8 cellular contexts compared by ENCODE assay signal in genomic region chr3:115819785-115820384, GRCh38.
DNase-seq lines count a peak whose midpoint lies in the region; ATAC-seq, FAIRE-seq and TF ChIP-seq lines count a peak whose summit lies in the region.

No MANE protein-coding gene starts in this region.

- intact Hi-C loops in PC-3 (cut with micrococcal nuclease), result loop anchor here (1.0 to 10.0 kb wide), 6 partner anchors 127 to 995 kb away; no protein-coding TSS in a partner anchor
- intact Hi-C loops in activated T-helper 1 cell treated with anti-CD3 and anti-CD28 coated beads, Interleukin-12 subunit alpha, Interleukin-12 subunit beta, Interleukin-2, Interleukin-4 antibody, amounts not matched to agents 30 ng/mL and 10 ng/mL and 1 ng/mL, durations not matched to agents 14 hours and 24 hours and 36 hours (cut with micrococcal nuclease), result loop anchor here (5.0 to 10.0 kb wide), 2 partner anchors 165 to 608 kb away; no protein-coding TSS in a partner anchor

- no peak overlapping the region for H3K9ac ChIP-seq in Karpas-422 (ENCODE audit: low read length)
- no peak overlapping the region for H3K9ac ChIP-seq in PC-3 (ENCODE audit: low read length)

- H3K4me3 Mint-ChIP-seq in GM23338 (no peak overlapping the region), osteocyte (ENCODE audit: unreplicated experiment) (no peak overlapping the region)
- H3K4me3 Mint-ChIP-seq in activated T-helper 1 cell treated with anti-CD3 and anti-CD28 coated beads, Interleukin-12 subunit alpha, Interleukin-12 subunit beta, Interleukin-2, Interleukin-4 antibody, amounts not matched to agents 30 ng/mL and 10 ng/mL and 1 ng/mL, durations not matched to agents 14 hours and 24 hours and 36 hours, result no peak overlapping the region

- peak; percentile 62 for FAIRE-seq in urothelium cell line (lab: Jason Lieb, UNC)

- peak; percentile 100 for TF ChIP-seq CTCF in GM23338 (conservative IDR thresholded peaks at IDR 0.05; ENCODE audit: low read depth in 2 of 2)
- peak; percentile 100 for TF ChIP-seq CTCF in PC-3 (conservative IDR thresholded peaks at IDR 0.05; ENCODE audit: low read depth, low read length)
- TF ChIP-seq CTCF in foreskin fibroblast (IDR thresholded peaks at IDR 0.05; ENCODE audit: low read depth, low read length), result peak; percentile 97
- TF ChIP-seq CTCF in osteocyte (IDR thresholded peaks at IDR 0.05), result peak; percentile 99

- H3K36me3 ChIP-seq in GM23338 (ENCODE audit: insufficient read depth), result no peaks in the 10 kb centered on the region
- H3K36me3 ChIP-seq in Karpas-422 (ENCODE audit: insufficient read depth, low read length), result no peaks in the 10 kb centered on the region
- no peaks in the 10 kb centered on the region for H3K36me3 ChIP-seq in PC-3 (ENCODE audit: low read depth, low read length)

- no peaks in the 10 kb centered on the region for H3K4me1 ChIP-seq in GM23338 (ENCODE audit: insufficient read depth)
- no peaks in the 10 kb centered on the region for H3K4me1 ChIP-seq in Karpas-422 (ENCODE audit: low read length)
- H3K4me1 ChIP-seq in PC-3 (ENCODE audit: insufficient read depth, low read length), result peaks cover 24% of the 10 kb centered on the region

- no peak overlapping the region for H2AFZ ChIP-seq in GM23338
- 0 out of 2 replicates have a peak overlapping the region, but pooled peaks have one; percentile 11 for H2AFZ ChIP-seq in Karpas-422 (ENCODE audit: low read length)
- H2AFZ ChIP-seq in PC-3 (ENCODE audit: low read length), result no peak overlapping the region

- DNase-seq in GM03348 (ENCODE audit: low spot score), result peak; percentile 77
- peak; percentile 89 for DNase-seq in GM23338 (ENCODE audit: low spot score)
- DNase-seq in Karpas-422, result peak; percentile 90
- peak; percentile 93 for DNase-seq in PC-3
- DNase-seq in activated T-helper 1 cell treated with anti-CD3 and anti-CD28 coated beads, Interleukin-12 subunit alpha, Interleukin-12 subunit beta, Interleukin-2, Interleukin-4 antibody, amounts not matched to agents 30 ng/mL and 10 ng/mL and 1 ng/mL, durations not matched to agents 14 hours and 24 hours and 36 hours (ENCODE audit: low spot score), result peak; percentile 42
- peak; percentile 71 to 90 for DNase-seq in foreskin fibroblast
- DNase-seq in osteocyte (ENCODE audit: extremely low spot score, unreplicated experiment), result no peak
- peak; percentile 70 for DNase-seq in urothelium cell line (ENCODE audit: low spot score)

- no peaks in the 10 kb centered on the region for H3K27me3 ChIP-seq in GM23338 (ENCODE audit: insufficient read depth)
- no peaks in the 10 kb centered on the region for H3K27me3 ChIP-seq in Karpas-422 (ENCODE audit: low read length)
- H3K27me3 ChIP-seq in PC-3 (ENCODE audit: low read length), result no peaks in the 10 kb centered on the region

- H3F3A ChIP-seq in GM23338 (replicated peaks; ENCODE audit: low read depth) (no peaks in the 10 kb centered on the region), PC-3 (ENCODE audit: low read length, unreplicated experiment) (no peaks in the 10 kb centered on the region)

- POLR2A ChIA-PET in PC-3 (lab: Charles Lee; ENCODE audit: unreplicated experiment), result no interaction called here

- H3K4me1 Mint-ChIP-seq in GM23338 (peaks cover under 1% of the 10 kb centered on the region; the same call in 1 of the 3 replicates), osteocyte (ENCODE audit: unreplicated experiment) (peaks cover 15% of the 10 kb centered on the region)
- peaks cover 2% of the 10 kb centered on the region for H3K4me1 Mint-ChIP-seq in activated T-helper 1 cell treated with anti-CD3 and anti-CD28 coated beads, Interleukin-12 subunit alpha, Interleukin-12 subunit beta, Interleukin-2, Interleukin-4 antibody, amounts not matched to agents 30 ng/mL and 10 ng/mL and 1 ng/mL, durations not matched to agents 14 hours and 24 hours and 36 hours (ENCODE audit: low read depth)

- H3K4me2 ChIP-seq in GM23338 (no peak overlapping the region), Karpas-422 (ENCODE audit: low read depth, low read length, poor library complexity, severe bottlenecking) (no peak overlapping the region), PC-3 (ENCODE audit: low read length) (no peak overlapping the region)

- H3K27me3 Mint-ChIP-seq in GM23338 (ENCODE audit: insufficient read depth, low read depth, poor library complexity), result peaks cover 6% of the 10 kb centered on the region
- H3K27me3 Mint-ChIP-seq in activated T-helper 1 cell treated with anti-CD3 and anti-CD28 coated beads, Interleukin-12 subunit alpha, Interleukin-12 subunit beta, Interleukin-2, Interleukin-4 antibody, amounts not matched to agents 30 ng/mL and 10 ng/mL and 1 ng/mL, durations not matched to agents 14 hours and 24 hours and 36 hours (ENCODE audit: insufficient read depth), result peaks cover 3% of the 10 kb centered on the region
- H3K27me3 Mint-ChIP-seq in osteocyte (ENCODE audit: unreplicated experiment), result no peaks in the 10 kb centered on the region

- H3K27ac ChIP-seq in GM23338 (ENCODE audit: low read depth) (no peak overlapping the region), Karpas-422 (ENCODE audit: low read length) (no peak overlapping the region), PC-3 (ENCODE audit: low read length) (no peak overlapping the region)

- H3K9me3 ChIP-seq in Karpas-422 (ENCODE audit: low read length) (no peaks in the 10 kb centered on the region), PC-3 (ENCODE audit: low read length) (no peaks in the 10 kb centered on the region)

- H3K27ac Mint-ChIP-seq in GM23338 (no peak overlapping the region), osteocyte (ENCODE audit: unreplicated experiment) (no peak overlapping the region)
- no peak overlapping the region for H3K27ac Mint-ChIP-seq in activated T-helper 1 cell treated with anti-CD3 and anti-CD28 coated beads, Interleukin-12 subunit alpha, Interleukin-12 subunit beta, Interleukin-2, Interleukin-4 antibody, amounts not matched to agents 30 ng/mL and 10 ng/mL and 1 ng/mL, durations not matched to agents 14 hours and 24 hours and 36 hours

- H3K9me3 Mint-ChIP-seq in GM23338 (no peaks in the 10 kb centered on the region), osteocyte (ENCODE audit: unreplicated experiment) (no peaks in the 10 kb centered on the region)
- H3K9me3 Mint-ChIP-seq in activated T-helper 1 cell treated with anti-CD3 and anti-CD28 coated beads, Interleukin-12 subunit alpha, Interleukin-12 subunit beta, Interleukin-2, Interleukin-4 antibody, amounts not matched to agents 30 ng/mL and 10 ng/mL and 1 ng/mL, durations not matched to agents 14 hours and 24 hours and 36 hours, result no peaks in the 10 kb centered on the region

- ATAC-seq in GM23338 (peak; percentile 90), PC-3 (peak; percentile 59)

- no peaks in the 10 kb centered on the region for H3K9me2 ChIP-seq in GM23338 (ENCODE audit: insufficient read depth)
- no peaks in the 10 kb centered on the region for H3K9me2 ChIP-seq in Karpas-422 (replicated peaks; ENCODE audit: insufficient read depth, low read length)
- no peaks in the 10 kb centered on the region for H3K9me2 ChIP-seq in PC-3 (replicated peaks; ENCODE audit: low read length)

- H3K79me2 ChIP-seq in GM23338 (replicated peaks; ENCODE audit: insufficient read depth), result no peaks in the 10 kb centered on the region
- no peaks in the 10 kb centered on the region for H3K79me2 ChIP-seq in Karpas-422 (ENCODE audit: low read length)
- no peaks in the 10 kb centered on the region for H3K79me2 ChIP-seq in PC-3 (ENCODE audit: low read length)

- H3K4me3 ChIP-seq in GM23338 (no peak overlapping the region), Karpas-422 (ENCODE audit: low read length) (no peak overlapping the region), PC-3 (ENCODE audit: low read length) (no peak overlapping the region), foreskin fibroblast (ENCODE audit: low read depth in 1 of 2, low read length in 2 of 2) (no peak overlapping the region)

- H3K36me3 Mint-ChIP-seq in GM23338 (ENCODE audit: low read depth), result no peaks in the 10 kb centered on the region
- no peaks in the 10 kb centered on the region for H3K36me3 Mint-ChIP-seq in activated T-helper 1 cell treated with anti-CD3 and anti-CD28 coated beads, Interleukin-12 subunit alpha, Interleukin-12 subunit beta, Interleukin-2, Interleukin-4 antibody, amounts not matched to agents 30 ng/mL and 10 ng/mL and 1 ng/mL, durations not matched to agents 14 hours and 24 hours and 36 hours (ENCODE audit: low read depth)
- H3K36me3 Mint-ChIP-seq in osteocyte (ENCODE audit: unreplicated experiment), result no peaks in the 10 kb centered on the region

- H4K20me1 ChIP-seq in GM23338 (replicated peaks; ENCODE audit: insufficient read depth), result no peaks in the 10 kb centered on the region
- no peaks in the 10 kb centered on the region for H4K20me1 ChIP-seq in Karpas-422 (ENCODE audit: insufficient read depth, low read depth, low read length)
- no peaks in the 10 kb centered on the region for H4K20me1 ChIP-seq in PC-3 (ENCODE audit: low read length)

- CTCF ChIA-PET in PC-3 (lab: Charles Lee), result interaction anchor here (0.6 to 0.7 kb wide), 2 partner anchors 71 to 323 kb away, joined by 4 to 5 read pairs; no protein-coding TSS in a partner anchor

- BruUV-seq in PC-3 (replicated peaks; lab: Mats Ljungman, UMichigan), result no TSS peak

TF ChIP-seq in GM23338, 12 proteins besides CTCF, POLR2A, EP300 and RAD21 (continues in another document):
- TF ChIP-seq EZH2phosphoT487 (IDR thresholded peaks at IDR 0.05; ENCODE audit: unreplicated experiment) (no peak), POLR2AphosphoS5 (IDR thresholded peaks at IDR 0.05; ENCODE audit: low read depth) (no peak), ETS1 (IDR thresholded peaks at IDR 0.05) (no peak), STAT1 (IDR thresholded peaks at IDR 0.05; ENCODE audit: unreplicated experiment) (no peak), CREB1 (CRISPR knock-in tag; IDR thresholded peaks at IDR 0.05; ENCODE audit: low read depth) (no peak), ZNF331 (CRISPR knock-in tag; IDR thresholded peaks at IDR 0.05; ENCODE audit: low read depth) (no peak), EZH2 (IDR thresholded peaks at IDR 0.05; ENCODE audit: low read depth, unreplicated experiment) (no peak), JUNB (IDR thresholded peaks at IDR 0.05; ENCODE audit: unreplicated experiment) (no peak), ZNF114 (CRISPR knock-in tag; IDR thresholded peaks at IDR 0.05) (no peak)
